ENCODE assay signal across 1 cellular context in genomic region chr4:108954880-108955279, GRCh38.
TF ChIP-seq lines count a peak whose summit lies in the region.

No MANE protein-coding gene starts in this region.

TF ChIP-seq in K562, 482 proteins besides CTCF, POLR2A, EP300 and RAD21 (continued from another document and continues in another):
- no peak for TF ChIP-seq STAT6 (CRISPR knock-in tag; IDR thresholded peaks at IDR 0.05)
- peak; percentile 76; the same call in 1 of the 2 replicates for TF ChIP-seq SMARCE1 (IDR thresholded peaks at IDR 0.05)
- TF ChIP-seq, protein P1, sequence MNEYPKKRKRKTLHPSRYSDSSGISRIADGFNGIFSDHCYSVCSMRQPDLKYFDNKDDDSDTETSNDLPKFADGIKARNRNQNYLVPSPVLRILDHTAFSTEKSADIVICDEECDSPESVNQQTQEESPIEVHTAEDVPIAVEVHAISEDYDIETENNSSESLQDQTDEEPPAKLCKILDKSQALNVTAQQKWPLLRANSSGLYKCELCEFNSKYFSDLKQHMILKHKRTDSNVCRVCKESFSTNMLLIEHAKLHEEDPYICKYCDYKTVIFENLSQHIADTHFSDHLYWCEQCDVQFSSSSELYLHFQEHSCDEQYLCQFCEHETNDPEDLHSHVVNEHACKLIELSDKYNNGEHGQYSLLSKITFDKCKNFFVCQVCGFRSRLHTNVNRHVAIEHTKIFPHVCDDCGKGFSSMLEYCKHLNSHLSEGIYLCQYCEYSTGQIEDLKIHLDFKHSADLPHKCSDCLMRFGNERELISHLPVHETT (CRISPR knock-in tag; conservative IDR thresholded peaks at IDR 0.05 in 1 of 2, IDR thresholded peaks at IDR 0.05 in 1 of 2) = no peak
- TF ChIP-seq FOS (IDR thresholded peaks at IDR 0.05; ENCODE audit: extremely low read depth, insufficient read length) = no peak
- TF ChIP-seq ZNF384 (IDR thresholded peaks at IDR 0.05; ENCODE audit: low read depth, low read length) = peak; percentile 57; the same call in 1 of the 2 replicates
- no peak for TF ChIP-seq TEAD2 (tag; IDR thresholded peaks at IDR 0.05)
- no peak for TF ChIP-seq E2F4 (CRISPR knock-in tag; IDR thresholded peaks at IDR 0.05; ENCODE audit: low read depth)
- no peak for TF ChIP-seq PTRF (tag; IDR thresholded peaks at IDR 0.05)
- peak; percentile 65 for TF ChIP-seq STAT5A (IDR thresholded peaks at IDR 0.05; ENCODE audit: borderline replicate concordance, low read length)
- peak; percentile 63 for TF ChIP-seq CBFA2T2 (conservative IDR thresholded peaks at IDR 0.05)
- TF ChIP-seq SMARCC2 (IDR thresholded peaks at IDR 0.05; ENCODE audit: low read depth) = peak; percentile 61; the same call in 1 of the 2 replicates
- TF ChIP-seq FOXM1 (IDR thresholded peaks at IDR 0.05; ENCODE audit: low read depth) = peak; percentile 26; the same call in 1 of the 2 replicates
- TF ChIP-seq FOXM1 (CRISPR knock-in tag; IDR thresholded peaks at IDR 0.05; ENCODE audit: low read depth) = no peak
- TF ChIP-seq ATF3 (IDR thresholded peaks at IDR 0.05) = peak; percentile 63
- TF ChIP-seq ATF3 (CRISPR knock-in tag; conservative IDR thresholded peaks at IDR 0.05) = no peak; the same call in 1 of the 2 replicates
- TF ChIP-seq, protein P2, sequence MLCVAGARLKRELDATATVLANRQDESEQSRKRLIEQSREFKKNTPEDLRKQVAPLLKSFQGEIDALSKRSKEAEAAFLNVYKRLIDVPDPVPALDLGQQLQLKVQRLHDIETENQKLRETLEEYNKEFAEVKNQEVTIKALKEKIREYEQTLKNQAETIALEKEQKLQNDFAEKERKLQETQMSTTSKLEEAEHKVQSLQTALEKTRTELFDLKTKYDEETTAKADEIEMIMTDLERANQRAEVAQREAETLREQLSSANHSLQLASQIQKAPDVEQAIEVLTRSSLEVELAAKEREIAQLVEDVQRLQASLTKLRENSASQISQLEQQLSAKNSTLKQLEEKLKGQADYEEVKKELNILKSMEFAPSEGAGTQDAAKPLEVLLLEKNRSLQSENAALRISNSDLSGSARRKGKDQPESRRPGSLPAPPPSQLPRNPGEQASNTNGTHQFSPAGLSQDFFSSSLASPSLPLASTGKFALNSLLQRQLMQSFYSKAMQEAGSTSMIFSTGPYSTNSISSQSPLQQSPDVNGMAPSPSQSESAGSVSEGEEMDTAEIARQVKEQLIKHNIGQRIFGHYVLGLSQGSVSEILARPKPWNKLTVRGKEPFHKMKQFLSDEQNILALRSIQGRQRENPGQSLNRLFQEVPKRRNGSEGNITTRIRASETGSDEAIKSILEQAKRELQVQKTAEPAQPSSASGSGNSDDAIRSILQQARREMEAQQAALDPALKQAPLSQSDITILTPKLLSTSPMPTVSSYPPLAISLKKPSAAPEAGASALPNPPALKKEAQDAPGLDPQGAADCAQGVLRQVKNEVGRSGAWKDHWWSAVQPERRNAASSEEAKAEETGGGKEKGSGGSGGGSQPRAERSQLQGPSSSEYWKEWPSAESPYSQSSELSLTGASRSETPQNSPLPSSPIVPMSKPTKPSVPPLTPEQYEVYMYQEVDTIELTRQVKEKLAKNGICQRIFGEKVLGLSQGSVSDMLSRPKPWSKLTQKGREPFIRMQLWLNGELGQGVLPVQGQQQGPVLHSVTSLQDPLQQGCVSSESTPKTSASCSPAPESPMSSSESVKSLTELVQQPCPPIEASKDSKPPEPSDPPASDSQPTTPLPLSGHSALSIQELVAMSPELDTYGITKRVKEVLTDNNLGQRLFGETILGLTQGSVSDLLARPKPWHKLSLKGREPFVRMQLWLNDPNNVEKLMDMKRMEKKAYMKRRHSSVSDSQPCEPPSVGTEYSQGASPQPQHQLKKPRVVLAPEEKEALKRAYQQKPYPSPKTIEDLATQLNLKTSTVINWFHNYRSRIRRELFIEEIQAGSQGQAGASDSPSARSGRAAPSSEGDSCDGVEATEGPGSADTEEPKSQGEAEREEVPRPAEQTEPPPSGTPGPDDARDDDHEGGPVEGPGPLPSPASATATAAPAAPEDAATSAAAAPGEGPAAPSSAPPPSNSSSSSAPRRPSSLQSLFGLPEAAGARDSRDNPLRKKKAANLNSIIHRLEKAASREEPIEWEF (CRISPR knock-in tag; IDR thresholded peaks at IDR 0.05) = peak; percentile 61; the same call in 1 of the 2 replicates
- peak; percentile 72 for TF ChIP-seq DPF2 (IDR thresholded peaks at IDR 0.05)
- peak; percentile 63 for TF ChIP-seq JUND (IDR thresholded peaks at IDR 0.05; ENCODE audit: borderline replicate concordance, low read depth, low read length)
- peak; percentile 41; the same call in 1 of the 3 replicates for TF ChIP-seq JUND (tag; IDR thresholded peaks at IDR 0.05; ENCODE audit: borderline replicate concordance, low read depth, low read length)
- no peak for TF ChIP-seq ATF1 (CRISPR knock-in tag; IDR thresholded peaks at IDR 0.05)
- 0 out of 2 replicates have a peak, but pooled peaks have one; percentile 21 for TF ChIP-seq ATF1 (tag; IDR thresholded peaks at IDR 0.05)
- TF ChIP-seq MEIS2 (IDR thresholded peaks at IDR 0.05; ENCODE audit: partially characterized antibody) = peak; percentile 85
- TF ChIP-seq ZNF140 (CRISPR knock-in tag; IDR thresholded peaks at IDR 0.05) = no peak
- peak; percentile 94 for TF ChIP-seq PKNOX1 (IDR thresholded peaks at IDR 0.05)
- no peak for TF ChIP-seq ID3 (CRISPR knock-in tag; IDR thresholded peaks at IDR 0.05)
- TF ChIP-seq ID3 (tag; IDR thresholded peaks at IDR 0.05) = no peak
- peak; percentile 58 for TF ChIP-seq TAL1 (IDR thresholded peaks at IDR 0.05)
- TF ChIP-seq RFX1 (IDR thresholded peaks at IDR 0.05) = peak; percentile 82
- peak; percentile 49; the same call in 1 of the 2 replicates for TF ChIP-seq POLR2AphosphoS5 (IDR thresholded peaks at IDR 0.05; ENCODE audit: control insufficient read depth, insufficient read depth, low read depth, low read length)
- TF ChIP-seq ZBTB40 (IDR thresholded peaks at IDR 0.05) = no peak
- TF ChIP-seq ZBTB40 (CRISPR knock-in tag; IDR thresholded peaks at IDR 0.05) = no peak
- no peak for TF ChIP-seq PCBP2 (IDR thresholded peaks at IDR 0.05; ENCODE audit: low read depth, low read length, poor library complexity, severe bottlenecking)
- TF ChIP-seq ZFPM2 (CRISPR knock-in tag; IDR thresholded peaks at IDR 0.05) = no peak
- peak; percentile 91 for TF ChIP-seq TEAD4 (IDR thresholded peaks at IDR 0.05; ENCODE audit: low read length)
- no peak for TF ChIP-seq TEAD4 (CRISPR knock-in tag; IDR thresholded peaks at IDR 0.05; ENCODE audit: borderline replicate concordance)
- TF ChIP-seq TCF3 (CRISPR knock-in tag; IDR thresholded peaks at IDR 0.05) = peak; percentile 73
